1 cellular context compared by ENCODE assay signal in the genomic region with DNA sequence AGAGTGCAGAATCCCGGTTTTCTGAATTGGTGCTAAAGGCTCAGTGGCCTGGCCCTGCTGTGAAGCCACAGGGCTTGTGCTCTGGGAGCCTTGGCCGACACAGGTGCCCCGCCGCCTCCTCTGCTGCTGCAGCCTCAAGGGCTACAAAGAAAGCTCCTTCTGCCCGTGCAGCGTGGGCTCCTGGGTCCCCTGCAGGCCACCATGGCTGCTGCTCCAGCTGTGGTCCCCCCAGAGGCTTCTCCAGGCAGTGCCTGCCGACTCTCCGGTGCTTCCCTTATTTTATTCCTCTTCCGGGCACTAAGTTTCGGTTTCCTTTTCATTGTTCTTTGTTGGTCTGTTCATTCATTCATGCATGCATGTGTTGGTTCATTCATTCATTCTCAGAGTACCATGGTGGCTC.
TF ChIP-seq lines count a peak whose summit lies in the region.

No MANE protein-coding gene starts in this region.

TF ChIP-seq in IMR-90, 13 proteins besides CTCF, POLR2A, EP300 and RAD21 (continued from another document):
- TF ChIP-seq, protein P1, sequence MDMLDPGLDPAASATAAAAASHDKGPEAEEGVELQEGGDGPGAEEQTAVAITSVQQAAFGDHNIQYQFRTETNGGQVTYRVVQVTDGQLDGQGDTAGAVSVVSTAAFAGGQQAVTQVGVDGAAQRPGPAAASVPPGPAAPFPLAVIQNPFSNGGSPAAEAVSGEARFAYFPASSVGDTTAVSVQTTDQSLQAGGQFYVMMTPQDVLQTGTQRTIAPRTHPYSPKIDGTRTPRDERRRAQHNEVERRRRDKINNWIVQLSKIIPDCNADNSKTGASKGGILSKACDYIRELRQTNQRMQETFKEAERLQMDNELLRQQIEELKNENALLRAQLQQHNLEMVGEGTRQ (IDR thresholded peaks at IDR 0.05; ENCODE audit: low read depth, low read length) = no peak
- TF ChIP-seq RCOR1 (IDR thresholded peaks at IDR 0.05; ENCODE audit: insufficient replicate concordance, low read length) = no peak
TF ChIP-seq in IMR-90: peak in this region for 0.
